ENCODE assay signal across 3 cellular contexts in the genomic region with DNA sequence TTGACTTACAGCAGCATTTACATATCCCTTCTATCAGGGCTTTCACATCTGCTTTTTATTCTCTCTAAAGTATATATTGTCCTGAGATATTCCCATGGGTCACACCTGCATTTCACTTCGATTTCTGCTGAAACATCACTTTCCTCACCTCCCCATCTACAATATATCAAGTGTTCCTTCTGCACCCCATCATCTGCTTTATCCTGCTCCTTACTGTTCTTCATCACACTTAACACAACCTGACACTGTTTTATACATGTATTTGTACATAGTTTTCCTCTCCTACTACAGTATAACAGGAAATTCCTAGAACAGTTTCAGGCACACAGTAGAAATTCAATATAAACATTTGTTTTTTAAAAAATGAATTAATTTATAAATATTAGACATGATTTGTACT.
TF ChIP-seq lines count a peak whose summit lies in the region.

No MANE protein-coding gene starts in this region.

TF ChIP-seq in HepG2, 621 proteins besides CTCF, POLR2A, EP300 and RAD21 (continued from another document):
- TF ChIP-seq MAFF (IDR thresholded peaks at IDR 0.05; ENCODE audit: low read depth, low read length) (0 out of 2 replicates have a peak, but pooled peaks have one; percentile 48), MAFK (conservative IDR thresholded peaks at IDR 0.05 in 1 of 2, IDR thresholded peaks at IDR 0.05 in 1 of 2; ENCODE audit: low read length in 2 of 2) (peak; percentile 69 to 74), KDM4B (CRISPR knock-in tag; IDR thresholded peaks at IDR 0.05) (no peak), SP2 (CRISPR knock-in tag; IDR thresholded peaks at IDR 0.05) (no peak)
TF ChIP-seq in HepG2: peak in this region for 2.

TF ChIP-seq in SK-N-SH, 30 proteins besides CTCF, POLR2A, EP300 and RAD21 (continued from another document):
- TF ChIP-seq TCF12 (IDR thresholded peaks at IDR 0.05), result peak; percentile 72; the same call in 1 of the 2 replicates

TF ChIP-seq in K562, 482 proteins besides CTCF, POLR2A, EP300 and RAD21:
- TF ChIP-seq CHD2 (IDR thresholded peaks at IDR 0.05; ENCODE audit: low read depth, low read length), result no peak
- no peak for TF ChIP-seq ZNF197 (CRISPR knock-in tag; IDR thresholded peaks at IDR 0.05; ENCODE audit: low read depth)
- peak; percentile 25; the same call in 1 of the 2 replicates for TF ChIP-seq ZNF316 (IDR thresholded peaks at IDR 0.05)
- TF ChIP-seq RBM39 (optimal IDR thresholded peaks at IDR 0.05; ENCODE audit: low read depth, low read length), result no peak
TF ChIP-seq in K562: peak in this region for 1.
